Comparison of ENCODE assay signal across 1 cellular context in genomic region chr16:1961651-1962067, GRCh38.
TF ChIP-seq lines count a peak whose summit lies in the region.

No MANE protein-coding gene starts in this region.

TF ChIP-seq in SK-N-SH treated with all-trans-retinoic acid at 6 μM for 48 hours, 23 proteins besides CTCF, POLR2A, EP300 and RAD21 (continued from another document):
- TF ChIP-seq TSHZ2 (CRISPR knock-in tag; IDR thresholded peaks at IDR 0.05), result no peak
- TF ChIP-seq PATZ1 (CRISPR knock-in tag; IDR thresholded peaks at IDR 0.05; ENCODE audit: borderline replicate concordance), result no peak
- TF ChIP-seq GLIS3 (CRISPR knock-in tag; IDR thresholded peaks at IDR 0.05), result no peak
- TF ChIP-seq OSR1 (CRISPR knock-in tag; IDR thresholded peaks at IDR 0.05), result no peak
- TF ChIP-seq RARB (CRISPR knock-in tag; IDR thresholded peaks at IDR 0.05), result no peak
- TF ChIP-seq CREB5 (CRISPR knock-in tag; IDR thresholded peaks at IDR 0.05; ENCODE audit: low read depth), result no peak
- no peak for TF ChIP-seq ZNF565 (CRISPR knock-in tag; conservative IDR thresholded peaks at IDR 0.05; ENCODE audit: low read depth)
- TF ChIP-seq POU6F1 (CRISPR knock-in tag; IDR thresholded peaks at IDR 0.05; ENCODE audit: borderline replicate concordance, low read depth), result no peak
- TF ChIP-seq PPARA (CRISPR knock-in tag; IDR thresholded peaks at IDR 0.05; ENCODE audit: borderline replicate concordance), result no peak
- no peak for TF ChIP-seq ZNF8 (CRISPR knock-in tag; IDR thresholded peaks at IDR 0.05)
- TF ChIP-seq CSRNP3 (CRISPR knock-in tag; IDR thresholded peaks at IDR 0.05), result no peak
- no peak for TF ChIP-seq ZNF70 (CRISPR knock-in tag; IDR thresholded peaks at IDR 0.05)
- no peak for TF ChIP-seq ARNTL (CRISPR knock-in tag; IDR thresholded peaks at IDR 0.05; ENCODE audit: borderline replicate concordance, low read depth)
- TF ChIP-seq BACH2 (CRISPR knock-in tag; IDR thresholded peaks at IDR 0.05; ENCODE audit: borderline replicate concordance), result no peak
